ENCODE assay signal across 26 cellular contexts in genomic region chr11:73559758-73560157, GRCh38.
"Had no signal": no experiment of that assay in that cellular context is flagged by ENCODE, and none has a peak within 500 bp of the region (broad histone marks: within the 10 kb centered on the region; RNA-seq: fewer than 3 reads in every experiment).

No MANE protein-coding gene starts in this region.

- H3K4me3 ChIP-seq: left lung, lower lobe of right lung, ovary, right atrium auricular region, right lobe of liver, stomach, testis, thyroid gland, transverse colon, upper lobe of left lung, vagina had no signal

- ATAC-seq: left colon; left lung; lower lobe of right lung; natural killer cell; right lobe of liver; stimulated activated naive B cell treated with anti-CD40 and anti-IgM and Interleukin-4, amounts not matched to agents 10 μg/mL and 1 μg/mL and 100 μg/mL, for 72 hours; stimulated activated naive CD8-positive, alpha-beta T cell treated with anti-CD3 and anti-CD28 coated beads, Interleukin-15, Interleukin-2, amounts not matched to agents 100 U/mL and 50 U/mL, for 24 hours had no signal

- H3K4me1 ChIP-seq: lower lobe of right lung, transverse colon, vagina had no signal

- H3K9me3 ChIP-seq: left lung, lower lobe of right lung, ovary, right atrium auricular region, right lobe of liver, stomach, testis, thyroid gland, transverse colon, upper lobe of left lung, vagina had no signal

- H3K27me3 ChIP-seq: left lung, ovary, right atrium auricular region, right lobe of liver, stomach, testis, thyroid gland, transverse colon, upper lobe of left lung, vagina had no signal

- H3K36me3 ChIP-seq: left lung, lower lobe of right lung, ovary, right atrium auricular region, right lobe of liver, stomach, thyroid gland, transverse colon, upper lobe of left lung, vagina had no signal

- H3K27ac ChIP-seq: left lung, lower lobe of right lung, ovary, right atrium auricular region, right lobe of liver, stomach, testis, thyroid gland, transverse colon, upper lobe of left lung, vagina had no signal

- DNase-seq: hypothalamus; immature natural killer cell; kidney; left colon; left lung; lower lobe of right lung; mammary epithelial cell; mesendoderm; naive B cell; natural killer cell; nephron progenitor cell; ovary; right lobe of liver; stimulated activated CD4-positive, alpha-beta T cell treated with anti-CD3 and anti-CD28 coated beads, Interleukin-12 subunit alpha, Interleukin-12 subunit beta, amount 100 ng/mL, for 4 hours; stimulated activated CD4-positive, alpha-beta T cell treated with anti-CD3 and anti-CD28 coated beads, Interleukin-15, amount 100 ng/mL, for 24 hours; stimulated activated CD4-positive, alpha-beta T cell treated with anti-CD3 and anti-CD28 coated beads, Interleukin-2, amount 100 ng/mL, for 24 hours; stimulated activated CD4-positive, alpha-beta T cell treated with anti-CD3 and anti-CD28 coated beads, Interleukin-4, amount 100 ng/mL, for 1 hour; stimulated activated naive B cell treated with anti-CD40 and anti-IgM and Interleukin-4, amounts not matched to agents 10 μg/mL and 1 μg/mL and 100 μg/mL, for 72 hours; stimulated activated naive CD8-positive, alpha-beta T cell treated with anti-CD3 and anti-CD28 coated beads, Interleukin-15, Interleukin-2, amounts not matched to agents 100 U/mL and 50 U/mL, for 24 hours; stomach; testis; thyroid gland; transverse colon; upper lobe of left lung had no signal
